ENCODE assay signal across 9 cellular contexts in the genomic region with DNA sequence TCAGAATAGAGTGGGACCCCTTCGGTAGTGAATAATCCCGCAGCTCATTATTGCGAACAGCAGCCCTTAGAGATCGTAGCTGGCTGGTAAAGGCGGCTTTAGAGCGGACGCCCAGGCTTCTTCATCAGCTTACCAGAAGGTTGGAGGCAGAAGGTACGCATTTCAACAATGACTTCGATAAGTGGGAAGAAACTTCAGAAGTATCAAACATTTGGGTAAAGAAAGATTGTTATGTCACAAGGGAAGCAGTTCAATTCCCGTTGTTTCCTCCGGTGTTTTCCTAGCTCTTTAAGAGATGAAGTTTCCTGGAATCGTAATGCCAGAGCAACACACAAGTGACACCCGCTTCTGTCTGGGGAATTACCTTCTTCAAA.
DNase-seq lines count a peak whose midpoint lies in the region; ATAC-seq and TF ChIP-seq lines count a peak whose summit lies in the region.
"Had no signal": no experiment of that assay in that cellular context is flagged by ENCODE, and none has a peak within 500 bp of the region (broad histone marks: within the 10 kb centered on the region; RNA-seq: fewer than 3 reads in every experiment).

No MANE protein-coding gene starts in this region.

- H3K27me3 ChIP-seq in BJ (ENCODE audit: control insufficient read depth, insufficient read depth, low read length) (0 out of 2 replicates have a peak, but pooled peaks cover 1% of the 10 kb centered on the region), H7 (ENCODE audit: control insufficient read depth, insufficient read depth, low read length) (peaks cover 15% of the 10 kb centered on the region), body of pancreas (peaks cover 0 to 25% of the 10 kb centered on the region in 2 donors)

- peak overlapping the region; percentile 47; the same call in 1 of the 2 replicates for H3K4me2 ChIP-seq in OCI-LY7 (ENCODE audit: low read length)

- CTCF ChIA-PET in BJ (lab: Yijun Ruan, JAX) (interaction anchor here (0.6 to 1.1 kb wide), 2 partner anchors 9 to 1589 kb away, joined by 3 read pairs; no protein-coding TSS in a partner anchor), OCI-LY7 (lab: Charles Lee; ENCODE audit: unreplicated experiment) (no interaction called here)

- no peak for TF ChIP-seq CTCF in BJ (IDR thresholded peaks at IDR 0.05; ENCODE audit: insufficient read depth, low read depth, low read length)
- TF ChIP-seq CTCF in OCI-LY7 (conservative IDR thresholded peaks at IDR 0.05; ENCODE audit: low read length): no peak
- no peak for TF ChIP-seq CTCF in foreskin fibroblast (IDR thresholded peaks at IDR 0.05; ENCODE audit: low read depth, low read length)
- TF ChIP-seq CTCF in body of pancreas (IDR thresholded peaks at IDR 0.05): no peak

- no peaks in the 10 kb centered on the region for H3K9me2 ChIP-seq in OCI-LY7 (ENCODE audit: insufficient read depth, low read length)

- H3K9me3 ChIP-seq in OCI-LY7 (ENCODE audit: low read length) (no peaks in the 10 kb centered on the region), body of pancreas (no peaks in the 10 kb centered on the region)

- no peak overlapping the region for H3K27ac ChIP-seq in OCI-LY7 (ENCODE audit: low read depth, low read length, poor library complexity, severe bottlenecking)
- no peak overlapping the region for H3K27ac ChIP-seq in body of pancreas

- DNase-seq in BJ (ENCODE audit: low read depth) (no peak), H7 (no peak), OCI-LY7 (ENCODE audit: low spot score) (no peak), foreskin fibroblast (no peak), NCI-H446 (lab: John Stamatoyannopoulos, UW) (no peak), body of pancreas (no peak)
- DNase-seq in stimulated activated CD8-positive, alpha-beta memory T cell treated with anti-CD3 and anti-CD28 coated beads, Interleukin-4, amount 100 ng/mL, for 48 hours: no peak
- DNase-seq: cerebellar nuclear complex had no signal

- no peaks in the 10 kb centered on the region for H4K20me1 ChIP-seq in OCI-LY7 (ENCODE audit: insufficient read depth, low read length)

- H2AFZ ChIP-seq in OCI-LY7 (ENCODE audit: low read length): no peak overlapping the region

- H3K4me3 ChIP-seq in BJ (ENCODE audit: low read depth, low read length) (peak overlapping the region; percentile 26), H7 (ENCODE audit: insufficient read depth, low read depth, low read length) (peak overlapping the region; percentile 59), OCI-LY7 (ENCODE audit: low read depth, low read length, poor library complexity, severe bottlenecking) (no peak overlapping the region), foreskin fibroblast (ENCODE audit: low read depth in 1 of 2, low read length in 2 of 2) (peak overlapping the region; percentile 39 to 52), body of pancreas (no peak overlapping the region)

- no peak for TF ChIP-seq POLR2A in body of pancreas (IDR thresholded peaks at IDR 0.05)

- H3K36me3 ChIP-seq in BJ (ENCODE audit: control insufficient read depth, insufficient read depth, low read length) (no peaks in the 10 kb centered on the region), H7 (replicated peaks; ENCODE audit: control insufficient read depth, insufficient read depth, low read length) (no peaks in the 10 kb centered on the region), OCI-LY7 (ENCODE audit: insufficient read depth, low read length) (no peaks in the 10 kb centered on the region), body of pancreas (replicated peaks in 1 of 2; ENCODE audit: insufficient read depth in 1 of 2, low read depth in 2 of 2) (no peaks in the 10 kb centered on the region)

- no peaks in the 10 kb centered on the region for H3K79me2 ChIP-seq in OCI-LY7 (ENCODE audit: insufficient read depth, low read depth, low read length)

- POLR2A ChIA-PET in BJ (lab: Charles Lee) (no interaction called here), OCI-LY7 (lab: Charles Lee) (no interaction called here)

- ATAC-seq in body of pancreas (no peak), HG03432 (IDR thresholded peaks at IDR 0.05; ENCODE audit: unreplicated experiment) (no peak)

- no TSS peak for BruUV-seq in OCI-LY7 (replicated peaks; lab: Mats Ljungman, UMichigan)

- intact Hi-C loops in OCI-LY7 (cut with micrococcal nuclease; ENCODE audit: unreplicated experiment) (no loop called here), body of pancreas (cut with DNase I) (no loop called here)

- H3K4me1 ChIP-seq in OCI-LY7 (ENCODE audit: insufficient read depth, low read length, poor library complexity, severe bottlenecking) (no peaks in the 10 kb centered on the region), body of pancreas (no peaks in the 10 kb centered on the region)

- WGBS in body of pancreas, 2 donors: 3 to 8% methylated on average over 13 of the region's 13 CpGs

Comparison
In these comparisons a context has a peak if more than half of its experiments do, and no peak if none do; other contexts are left out.
1. H3K4me3 ChIP-seq: peak in BJ (single experiment), H7 (single experiment) and foreskin fibroblast (2 of 2); none in OCI-LY7 (single experiment) and body of pancreas (0 of 2).